26 cellular contexts compared by ENCODE assay signal in genomic region chr1:14061204-14061603, GRCh38.
"Had no signal": no experiment of that assay in that cellular context is flagged by ENCODE, and none has a peak within 500 bp of the region (broad histone marks: within the 10 kb centered on the region; RNA-seq: fewer than 3 reads in every experiment).

No MANE protein-coding gene starts in this region.

- H3K4me1 ChIP-seq: left lung, lower lobe of right lung, spleen, suprapubic skin, tibial artery, uterus had no signal

- DNase-seq: hippocampal formation; immature natural killer cell; kidney; left colon; left lung; lower lobe of right lung; mesendoderm; naive B cell; natural killer cell; ovary; retina; right cardiac atrium; small intestine; spleen; stimulated activated CD4-positive, alpha-beta T cell treated with anti-CD3 and anti-CD28 coated beads, Interleukin-4, amount 100 ng/mL, for 24 hours; stimulated activated naive CD4-positive, alpha-beta T cell; tibial artery; uterus had no signal

- H3K4me3 ChIP-seq: left lung, lower lobe of right lung, ovary, spleen, suprapubic skin, thoracic aorta, tibial artery, uterus had no signal

- H3K4me1 Mint-ChIP-seq: immature natural killer cell; naive B cell; natural killer cell; stimulated activated effector memory CD8-positive, alpha-beta T cell treated with anti-CD3 and anti-CD28 coated beads, Interleukin-12 subunit alpha, Interleukin-12 subunit beta, amount 100 ng/mL, for 72 hours had no signal

- H3K4me3 Mint-ChIP-seq: immature natural killer cell; mesothelial cell of epicardium; naive B cell; natural killer cell; stimulated activated effector memory CD8-positive, alpha-beta T cell treated with anti-CD3 and anti-CD28 coated beads, Interleukin-12 subunit alpha, Interleukin-12 subunit beta, amount 100 ng/mL, for 72 hours; stimulated activated naive CD8-positive, alpha-beta T cell treated with anti-CD3 and anti-CD28 coated beads, Interleukin-15, Interleukin-2, amounts not matched to agents 100 ng/mL and 50 ng/mL, for 24 hours had no signal

- FAIRE-seq: islet of Langerhans, kidney, small intestine had no signal

- H3K9me3 Mint-ChIP-seq: natural killer cell had no signal

- H3K36me3 ChIP-seq: left lung, lower lobe of right lung, ovary, spleen, suprapubic skin, thoracic aorta, tibial artery, uterus had no signal

- H3K27me3 ChIP-seq: left lung, ovary, suprapubic skin, tibial artery, uterus had no signal

- ATAC-seq: left colon; left lung; lower lobe of right lung; natural killer cell; right cardiac atrium; sciatic nerve; stimulated activated effector memory CD8-positive, alpha-beta T cell treated with anti-CD3 and anti-CD28 coated beads, Interleukin-12 subunit alpha, Interleukin-12 subunit beta, amount 100 ng/mL, for 72 hours had no signal

- H3K9me3 ChIP-seq: lower lobe of right lung, ovary, suprapubic skin, thoracic aorta, uterus had no signal

- H3K36me3 Mint-ChIP-seq: immature natural killer cell; mesothelial cell of epicardium; natural killer cell; stimulated activated effector memory CD8-positive, alpha-beta T cell treated with anti-CD3 and anti-CD28 coated beads, Interleukin-12 subunit alpha, Interleukin-12 subunit beta, amount 100 ng/mL, for 72 hours had no signal

- H3K27ac Mint-ChIP-seq: immature natural killer cell; mesothelial cell of epicardium; naive B cell; natural killer cell; progenitor cell of endocrine pancreas; stimulated activated effector memory CD8-positive, alpha-beta T cell treated with anti-CD3 and anti-CD28 coated beads, Interleukin-12 subunit alpha, Interleukin-12 subunit beta, amount 100 ng/mL, for 72 hours; stimulated activated naive CD8-positive, alpha-beta T cell treated with anti-CD3 and anti-CD28 coated beads, Interleukin-15, Interleukin-2, amounts not matched to agents 100 ng/mL and 50 ng/mL, for 24 hours had no signal

- H3K27ac ChIP-seq: left lung, lower lobe of right lung, ovary, spleen, suprapubic skin, thoracic aorta, tibial artery, uterus had no signal
